1 cellular context compared by ENCODE assay signal in the genomic region with DNA sequence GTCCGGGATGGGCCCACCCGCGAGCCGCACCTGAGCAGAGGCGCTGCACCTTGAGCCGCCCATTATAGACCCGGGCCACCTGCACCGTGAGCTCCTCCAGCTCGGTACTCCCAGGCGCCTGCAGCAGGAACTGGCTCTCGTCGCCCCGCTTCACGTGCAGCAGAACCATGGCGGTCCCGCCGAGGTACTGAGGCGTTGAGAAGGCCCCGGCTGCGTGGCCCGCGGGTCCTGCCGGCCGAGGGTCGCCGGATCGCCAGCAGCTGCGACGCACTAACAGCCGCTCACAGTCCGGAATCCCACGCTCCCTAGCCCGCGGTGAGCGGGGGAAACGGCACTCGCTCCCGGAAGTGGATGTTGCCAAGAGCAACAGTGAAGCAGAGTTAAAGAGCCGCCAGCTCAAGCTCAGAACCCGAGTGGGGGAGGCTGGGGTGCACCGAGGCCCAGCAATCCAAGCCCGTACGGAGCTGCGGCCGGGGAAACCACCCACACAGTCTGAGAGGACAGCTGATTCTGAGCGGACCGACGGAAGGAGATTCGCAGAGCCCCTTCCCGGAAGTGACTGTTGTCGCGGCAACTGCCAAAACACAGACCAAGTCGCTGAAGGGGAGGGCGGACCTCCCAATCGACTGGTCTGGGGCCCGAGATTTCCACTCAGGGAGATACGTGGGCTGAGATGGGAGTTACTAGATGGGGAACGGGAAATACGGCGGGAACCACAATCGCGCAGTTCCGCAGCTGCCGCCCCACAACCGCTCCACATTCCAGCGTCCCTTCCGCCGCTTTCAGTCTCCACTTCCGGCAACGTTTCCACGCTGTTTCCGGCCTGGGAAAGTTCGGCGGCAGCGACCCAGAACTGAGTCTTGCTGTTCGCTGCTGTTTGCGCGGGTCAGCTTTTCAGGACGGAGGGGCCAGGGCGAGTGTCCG.
TF ChIP-seq lines count a peak whose summit lies in the region.

A gene with protein sequence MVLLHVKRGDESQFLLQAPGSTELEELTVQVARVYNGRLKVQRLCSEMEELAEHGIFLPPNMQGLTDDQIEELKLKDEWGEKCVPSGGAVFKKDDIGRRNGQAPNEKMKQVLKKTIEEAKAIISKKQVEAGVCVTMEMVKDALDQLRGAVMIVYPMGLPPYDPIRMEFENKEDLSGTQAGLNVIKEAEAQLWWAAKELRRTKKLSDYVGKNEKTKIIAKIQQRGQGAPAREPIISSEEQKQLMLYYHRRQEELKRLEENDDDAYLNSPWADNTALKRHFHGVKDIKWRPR (minus strand): TSS at position 303 of the 924 bp plus-strand sequence. CDS start 134 bp downstream, at position 169.

TF ChIP-seq in HepG2, 621 proteins besides CTCF, POLR2A, EP300 and RAD21 (continued from another document and continues in another):
- TF ChIP-seq ZNF407 (CRISPR knock-in tag; IDR thresholded peaks at IDR 0.05; ENCODE audit: not compliant biosample characterization): no peak
- TF ChIP-seq ZNF691 (CRISPR knock-in tag; IDR thresholded peaks at IDR 0.05; ENCODE audit: borderline replicate concordance, low read depth): no peak; the same call in 1 of the 2 replicates
- no peak for TF ChIP-seq ZBTB7A (CRISPR knock-in tag; IDR thresholded peaks at IDR 0.05)
- no peak for TF ChIP-seq ZNF362 (CRISPR knock-in tag; IDR thresholded peaks at IDR 0.05; ENCODE audit: borderline replicate concordance)
- TF ChIP-seq ZFP82 (CRISPR knock-in tag; IDR thresholded peaks at IDR 0.05; ENCODE audit: borderline replicate concordance): no peak
- TF ChIP-seq MLX (CRISPR knock-in tag; IDR thresholded peaks at IDR 0.05): no peak
- TF ChIP-seq KLF16 (CRISPR knock-in tag; IDR thresholded peaks at IDR 0.05): peak in 1 of 2 experiments; percentile 76; a peak in 2 of 4 replicates
- TF ChIP-seq XRCC5 (optimal IDR thresholded peaks at IDR 0.05; ENCODE audit: low read length): peak; percentile 95
- no peak for TF ChIP-seq PBX3 (CRISPR knock-in tag; IDR thresholded peaks at IDR 0.05; ENCODE audit: borderline replicate concordance)
- TF ChIP-seq ZNF746 (CRISPR knock-in tag; IDR thresholded peaks at IDR 0.05): 0 out of 2 replicates have a peak, but pooled peaks have one; percentile 15
- TF ChIP-seq AKNA (CRISPR knock-in tag; IDR thresholded peaks at IDR 0.05; ENCODE audit: borderline replicate concordance): no peak
- no peak for TF ChIP-seq KLF11 (CRISPR knock-in tag; IDR thresholded peaks at IDR 0.05)
- peak; percentile 89 for TF ChIP-seq KDM5A (IDR thresholded peaks at IDR 0.05; ENCODE audit: borderline replicate concordance, low read length)
- 0 out of 2 replicates have a peak, but pooled peaks have one; percentile 13 for TF ChIP-seq ARID2 (CRISPR knock-in tag; IDR thresholded peaks at IDR 0.05; ENCODE audit: borderline replicate concordance)
- TF ChIP-seq, protein P1, sequence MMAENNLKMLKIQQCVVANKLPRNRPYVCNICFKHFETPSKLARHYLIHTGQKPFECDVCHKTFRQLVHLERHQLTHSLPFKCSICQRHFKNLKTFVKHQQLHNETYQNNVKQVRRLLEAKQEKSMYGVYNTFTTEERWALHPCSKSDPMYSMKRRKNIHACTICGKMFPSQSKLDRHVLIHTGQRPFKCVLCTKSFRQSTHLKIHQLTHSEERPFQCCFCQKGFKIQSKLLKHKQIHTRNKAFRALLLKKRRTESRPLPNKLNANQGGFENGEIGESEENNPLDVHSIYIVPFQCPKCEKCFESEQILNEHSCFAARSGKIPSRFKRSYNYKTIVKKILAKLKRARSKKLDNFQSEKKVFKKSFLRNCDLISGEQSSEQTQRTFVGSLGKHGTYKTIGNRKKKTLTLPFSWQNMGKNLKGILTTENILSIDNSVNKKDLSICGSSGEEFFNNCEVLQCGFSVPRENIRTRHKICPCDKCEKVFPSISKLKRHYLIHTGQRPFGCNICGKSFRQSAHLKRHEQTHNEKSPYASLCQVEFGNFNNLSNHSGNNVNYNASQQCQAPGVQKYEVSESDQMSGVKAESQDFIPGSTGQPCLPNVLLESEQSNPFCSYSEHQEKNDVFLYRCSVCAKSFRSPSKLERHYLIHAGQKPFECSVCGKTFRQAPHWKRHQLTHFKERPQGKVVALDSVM (CRISPR knock-in tag; IDR thresholded peaks at IDR 0.05): peak; percentile 74; the same call in 1 of the 2 replicates
- no peak for TF ChIP-seq SRSF9 (IDR thresholded peaks at IDR 0.05; ENCODE audit: borderline replicate concordance, insufficient read depth, low read depth, low read length, poor library complexity, severe bottlenecking)
- no peak for TF ChIP-seq U2AF1 (optimal IDR thresholded peaks at IDR 0.05; ENCODE audit: low read depth, low read length)
- no peak for TF ChIP-seq SNAPC5 (CRISPR knock-in tag; IDR thresholded peaks at IDR 0.05; ENCODE audit: borderline replicate concordance)
- peak; percentile 62; the same call in 1 of the 2 replicates for TF ChIP-seq KDM3A (CRISPR knock-in tag; IDR thresholded peaks at IDR 0.05; ENCODE audit: low read depth)
- TF ChIP-seq SALL2 (CRISPR knock-in tag; IDR thresholded peaks at IDR 0.05): no peak
- TF ChIP-seq GPBP1L1 (CRISPR knock-in tag; IDR thresholded peaks at IDR 0.05): no peak
- no peak; the same call in 1 of the 2 replicates for TF ChIP-seq TMF1 (CRISPR knock-in tag; IDR thresholded peaks at IDR 0.05; ENCODE audit: low read depth)
- peak; percentile 67; the same call in 1 of the 2 replicates for TF ChIP-seq ZNF205 (CRISPR knock-in tag; IDR thresholded peaks at IDR 0.05)
- peak; percentile 57; the same call in 1 of the 2 replicates for TF ChIP-seq ZZZ3 (CRISPR knock-in tag; IDR thresholded peaks at IDR 0.05; ENCODE audit: borderline replicate concordance)
- peak; percentile 92 for TF ChIP-seq PHF8 (CRISPR knock-in tag; IDR thresholded peaks at IDR 0.05)
- TF ChIP-seq SAFB2 (CRISPR knock-in tag; IDR thresholded peaks at IDR 0.05; ENCODE audit: borderline replicate concordance, low read depth): no peak
